ENCODE assay signal across 1 cellular context in genomic region chr2:104825124-104825865, GRCh38.
TF ChIP-seq lines count a peak whose summit lies in the region.

No MANE protein-coding gene starts in this region.

TF ChIP-seq in WTC11, 78 proteins besides CTCF, POLR2A, EP300 and RAD21 (continued from another document):
- TF ChIP-seq E2F5 (CRISPR knock-in tag; IDR thresholded peaks at IDR 0.05) (no peak), MYBL2 (CRISPR knock-in tag; IDR thresholded peaks at IDR 0.05) (no peak), ETV6 (CRISPR knock-in tag; IDR thresholded peaks at IDR 0.05) (no peak)
TF ChIP-seq in WTC11: peak in this region for 0.
